23 cellular contexts compared by ENCODE assay signal in genomic region chr14:77002889-77003288, GRCh38.
"Had no signal": no experiment of that assay in that cellular context is flagged by ENCODE, and none has a peak within 500 bp of the region (broad histone marks: within the 10 kb centered on the region; RNA-seq: fewer than 3 reads in every experiment).

No MANE protein-coding gene starts in this region.

- H3K9me3 Mint-ChIP-seq: activated CD4-positive, alpha-beta memory T cell treated with anti-CD3 and anti-CD28 coated beads for 36 hours; activated naive CD4-positive, alpha-beta T cell treated with anti-CD3 and anti-CD28 coated beads, Interleukin-2, amount 10 ng/mL, durations not matched to agents 7 days and 5 days; immature natural killer cell; memory B cell; natural killer cell treated with Interleukin-12 subunit alpha and Interleukin-12 subunit beta and Interleukin-15 and Interleukin-18, amount 100 ng/mL, for 72 hours; stimulated activated naive B cell treated with anti-CD40 and anti-IgM and Interleukin-4, amounts not matched to agents 10 μg/mL and 1 μg/mL and 100 μg/mL, for 72 hours; T-helper 1 cell treated with Interleukin-12 subunit alpha and Interleukin-12 subunit beta and Interleukin-4 antibody, amounts not matched to agents 30 μg/mL and 1 μg/mL, for 36 hours had no signal

- H3K27ac Mint-ChIP-seq: activated CD4-positive, alpha-beta memory T cell treated with anti-CD3 and anti-CD28 coated beads for 36 hours; activated naive CD4-positive, alpha-beta T cell treated with anti-CD3 and anti-CD28 coated beads, Interleukin-2, amount 10 ng/mL, durations not matched to agents 7 days and 5 days; memory B cell; stimulated activated naive B cell treated with anti-CD40 and anti-IgM and Interleukin-4, amounts not matched to agents 10 μg/mL and 1 μg/mL and 100 μg/mL, for 72 hours; T-helper 1 cell treated with Interleukin-12 subunit alpha and Interleukin-12 subunit beta and Interleukin-4 antibody, amounts not matched to agents 30 μg/mL and 1 μg/mL, for 36 hours had no signal

- H3K36me3 ChIP-seq: sigmoid colon had no signal

- H3K4me3 Mint-ChIP-seq: activated CD4-positive, alpha-beta memory T cell treated with anti-CD3 and anti-CD28 coated beads for 36 hours; activated naive CD4-positive, alpha-beta T cell treated with anti-CD3 and anti-CD28 coated beads, Interleukin-2, amount 10 ng/mL, durations not matched to agents 7 days and 5 days; immature natural killer cell; memory B cell; natural killer cell treated with Interleukin-12 subunit alpha and Interleukin-12 subunit beta and Interleukin-15 and Interleukin-18, amount 100 ng/mL, for 72 hours; stimulated activated naive B cell treated with anti-CD40 and anti-IgM and Interleukin-4, amounts not matched to agents 10 μg/mL and 1 μg/mL and 100 μg/mL, for 72 hours; T-helper 1 cell treated with Interleukin-12 subunit alpha and Interleukin-12 subunit beta and Interleukin-4 antibody, amounts not matched to agents 30 μg/mL and 1 μg/mL, for 36 hours had no signal

- H3K27me3 ChIP-seq: foreskin keratinocyte, sigmoid colon, testis had no signal

- H3K9me3 ChIP-seq: sigmoid colon, testis had no signal

- H3K27me3 Mint-ChIP-seq: activated CD4-positive, alpha-beta memory T cell treated with anti-CD3 and anti-CD28 coated beads for 36 hours; stimulated activated naive B cell treated with anti-CD40 and anti-IgM and Interleukin-4, amounts not matched to agents 10 μg/mL and 1 μg/mL and 100 μg/mL, for 72 hours had no signal

- H3K36me3 Mint-ChIP-seq: activated CD4-positive, alpha-beta memory T cell treated with anti-CD3 and anti-CD28 coated beads for 36 hours; activated naive CD4-positive, alpha-beta T cell treated with anti-CD3 and anti-CD28 coated beads, Interleukin-2, amount 10 ng/mL, durations not matched to agents 7 days and 5 days; memory B cell; natural killer cell treated with Interleukin-12 subunit alpha and Interleukin-12 subunit beta and Interleukin-15 and Interleukin-18, amount 100 ng/mL, for 72 hours; stimulated activated naive B cell treated with anti-CD40 and anti-IgM and Interleukin-4, amounts not matched to agents 10 μg/mL and 1 μg/mL and 100 μg/mL, for 72 hours had no signal

- ATAC-seq: foreskin keratinocyte; natural killer cell treated with Interleukin-12 subunit alpha and Interleukin-12 subunit beta and Interleukin-15 and Interleukin-18, amount 100 ng/mL, for 72 hours; stimulated activated naive B cell treated with anti-CD40 and anti-IgM and Interleukin-4, amounts not matched to agents 10 μg/mL and 1 μg/mL and 100 μg/mL, for 72 hours had no signal

- H3K4me2 ChIP-seq: smooth muscle cell had no signal

- H3K27ac ChIP-seq: foreskin keratinocyte, sigmoid colon, testis had no signal

- H3K4me3 ChIP-seq: sigmoid colon, smooth muscle cell, testis had no signal

- DNase-seq: activated CD4-positive, alpha-beta memory T cell treated with anti-CD3 and anti-CD28 coated beads for 36 hours; activated CD4-positive, alpha-beta T cell treated with anti-CD3 and anti-CD28 coated beads for 48 hours; activated effector memory CD4-positive, alpha-beta T cell treated with anti-CD3 and anti-CD28 coated beads, Interleukin-2, amount 50 U/mL, for 16 hours; activated naive CD4-positive, alpha-beta T cell treated with anti-CD3 and anti-CD28 coated beads, Interleukin-2, amount 10 ng/mL, durations not matched to agents 7 days and 5 days; activated T-cell treated with anti-CD3 and anti-CD28 coated beads, Interleukin-2, amount 50 U/mL, for 48 hours; amygdala; dermis blood vessel endothelial cell; effector CD8-positive, alpha-beta T cell; foreskin keratinocyte; immature natural killer cell; kidney glomerular epithelial cell; occipital lobe; sigmoid colon; stimulated activated CD4-positive, alpha-beta T cell treated with anti-CD3 and anti-CD28 coated beads, Interleukin-15, amount 100 ng/mL, for 24 hours; stimulated activated CD4-positive, alpha-beta T cell treated with anti-CD3 and anti-CD28 coated beads, Interleukin-2, amount 100 ng/mL, for 48 hours; stimulated activated CD8-positive, alpha-beta memory T cell treated with anti-CD3 and anti-CD28 coated beads, Interleukin-4, amount 100 ng/mL, for 48 hours; stimulated activated naive B cell treated with anti-CD40 and anti-IgM and Interleukin-4, amounts not matched to agents 10 μg/mL and 1 μg/mL and 100 μg/mL, for 72 hours; T1000; testis had no signal
